Comparison of ENCODE assay signal across 9 cellular contexts in genomic region chr10:13158401-13158800, GRCh38. TPM values are rescaled to one million over a fixed set of nuclear protein-coding genes. Genes with fewer than 3 reads are reported as not detected.
DNase-seq lines count a peak whose midpoint lies in the region; ATAC-seq and TF ChIP-seq lines count a peak whose summit lies in the region.
"Had no signal": no experiment of that assay in that cellular context is flagged by ENCODE, and none has a peak within 500 bp of the region (broad histone marks: within the 10 kb centered on the region; RNA-seq: fewer than 3 reads in every experiment).

No MANE protein-coding gene starts in this region.

- peaks cover 13% of the 10 kb centered on the region for H3K4me1 Mint-ChIP-seq in activated T-helper 17 cell treated with anti-CD3 and anti-CD28 coated beads, Interleukin-2, amount 50 U/mL, for 72 hours

- H3K36me3 Mint-ChIP-seq in activated naive CD4-positive, alpha-beta T cell treated with anti-CD3 and anti-CD28 coated beads, Interleukin-2, amount 50 U/mL, for 72 hours: peaks cover 10 to 20% of the 10 kb centered on the region in 2 donors
- H3K36me3 Mint-ChIP-seq in activated T-helper 17 cell treated with anti-CD3 and anti-CD28 coated beads, Interleukin-2, amount 50 U/mL, for 72 hours (ENCODE audit: low read depth): peaks cover 8% of the 10 kb centered on the region

- peak overlapping the region in 1 of 2 donors; percentile 82 for H3K27ac Mint-ChIP-seq in activated naive CD4-positive, alpha-beta T cell treated with anti-CD3 and anti-CD28 coated beads, Interleukin-2, amount 50 U/mL, for 72 hours
- peak overlapping the region; percentile 76 for H3K27ac Mint-ChIP-seq in activated T-helper 17 cell treated with anti-CD3 and anti-CD28 coated beads, Interleukin-2, amount 50 U/mL, for 72 hours

- intact Hi-C loops in right lobe of liver (cut with DNase I): no loop called here

- ATAC-seq in activated naive CD4-positive, alpha-beta T cell treated with anti-CD3 and anti-CD28 coated beads, Interleukin-2, amount 50 U/mL, for 72 hours: no peak
- no peak for ATAC-seq in activated T-helper 17 cell treated with anti-CD3 and anti-CD28 coated beads, Interleukin-2, amount 50 U/mL, for 72 hours (replicated peaks)
- no peak for ATAC-seq in right lobe of liver

- no peaks in the 10 kb centered on the region for H3K27me3 ChIP-seq in right lobe of liver
- no peaks in the 10 kb centered on the region for H3K27me3 ChIP-seq in suprapubic skin
- H3K27me3 ChIP-seq: BLaER1 had no signal

- no peaks in the 10 kb centered on the region for H3K9me3 ChIP-seq in right lobe of liver
- H3K9me3 ChIP-seq in suprapubic skin: no peaks in the 10 kb centered on the region
- H3K9me3 ChIP-seq: BLaER1 had no signal

- H3K27me3 Mint-ChIP-seq in activated T-helper 17 cell treated with anti-CD3 and anti-CD28 coated beads, Interleukin-2, amount 50 U/mL, for 72 hours: no peaks in the 10 kb centered on the region

- peak; percentile 15 for DNase-seq in activated naive CD4-positive, alpha-beta T cell treated with Interleukin-2 at 50 U/mL for 16 hours
- no peak for DNase-seq in activated naive CD4-positive, alpha-beta T cell treated with anti-CD3 and anti-CD28 coated beads, Interleukin-2, amount 50 U/mL, for 72 hours (ENCODE audit: low spot score in 2 of 2)
- DNase-seq in right lobe of liver: no peak
- no peak for DNase-seq in suprapubic skin (ENCODE audit: low spot score in 2 of 2)
- DNase-seq in SW480 (ENCODE audit: low spot score): no peak
- no peak for DNase-seq in NCI-H2196 (lab: John Stamatoyannopoulos, UW; ENCODE audit: unreplicated experiment)
- DNase-seq in GM13977 (ENCODE audit: low spot score): no peak

- H3K4me1 ChIP-seq in right lobe of liver (peaks cover 0 to 8% (median 0%) of the 10 kb centered on the region in 4 donors), suprapubic skin (peaks cover 15% of the 10 kb centered on the region)

- no peaks in the 10 kb centered on the region for H3K36me3 ChIP-seq in right lobe of liver
- H3K36me3 ChIP-seq in suprapubic skin: no peaks in the 10 kb centered on the region
- H3K36me3 ChIP-seq: BLaER1 had no signal

- peaks cover 4% of the 10 kb centered on the region in 2 donors for H3K9me3 Mint-ChIP-seq in activated naive CD4-positive, alpha-beta T cell treated with anti-CD3 and anti-CD28 coated beads, Interleukin-2, amount 50 U/mL, for 72 hours
- H3K9me3 Mint-ChIP-seq in activated T-helper 17 cell treated with anti-CD3 and anti-CD28 coated beads, Interleukin-2, amount 50 U/mL, for 72 hours: peaks cover 5% of the 10 kb centered on the region

- WGBS in right lobe of liver (ENCODE audit: insufficient coverage, low coverage, low lambda C conversion rate, missing lambda C conversion rate): 60% methylated on average over 12 of the region's 32 CpGs
- WGBS in suprapubic skin: 60% methylated on average over 25 of the region's 32 CpGs

- TF ChIP-seq CTCF in right lobe of liver (IDR thresholded peaks at IDR 0.05) (no peak), suprapubic skin (IDR thresholded peaks at IDR 0.05) (no peak), GM13977 (IDR thresholded peaks at IDR 0.05; ENCODE audit: extremely low read depth, insufficient read depth, missing control alignments) (no peak)

- in situ Hi-C loops in GM13977 (cut with MboI; ENCODE audit: low pct_unique_long_range_greater_than_20kb, low sequenced_read_pairs, unreplicated experiment): no loop called here

- no peak for TF ChIP-seq EP300 in suprapubic skin (IDR thresholded peaks at IDR 0.05)

- H3K4me3 ChIP-seq in right lobe of liver (peak overlapping the region; percentile 15 to 46 (median 29)), suprapubic skin (peak overlapping the region; percentile 33)
- H3K4me3 ChIP-seq: BLaER1 had no signal

- H3K4me3 Mint-ChIP-seq in activated T-helper 17 cell treated with anti-CD3 and anti-CD28 coated beads, Interleukin-2, amount 50 U/mL, for 72 hours: peak overlapping the region; percentile 70

- H3K27ac ChIP-seq in right lobe of liver (no peak overlapping the region), suprapubic skin (no peak overlapping the region)
- H3K27ac ChIP-seq: BLaER1 had no signal

- TF ChIP-seq POLR2A in right lobe of liver (IDR thresholded peaks at IDR 0.05): no peak
- no peak for TF ChIP-seq POLR2A in suprapubic skin (IDR thresholded peaks at IDR 0.05)

RNA-seq across cellular contexts. Expression of gene MCM10, which starts 3.0 kb away (rescaled TPM):
- 10 to 100 TPM; 60.0 to 64.6 TPM for total RNA-seq in activated naive CD4-positive, alpha-beta T cell treated with anti-CD3 and anti-CD28 coated beads, Interleukin-2, amount 50 U/mL, for 72 hours
- total RNA-seq in activated T-helper 17 cell treated with anti-CD3 and anti-CD28 coated beads, Interleukin-2, amount 50 U/mL, for 72 hours: 10 to 100 TPM; 36.4 to 71.0 TPM
- total RNA-seq in right lobe of liver (1 to 10 TPM in 2 of 6 experiments, under 1 TPM in 3, not detected in 1; 0.05 to 6.4 (median 0.64) TPM), suprapubic skin (1 to 10 TPM in 3 of 4 donors, under 1 TPM in 1; 0.36 to 1.7 (median 1.2) TPM)

RNA-seq across cellular contexts. Expression of gene OPTN, which starts 58.4 kb away (rescaled TPM):
- 10 to 100 TPM; 47.8 to 66.5 TPM for total RNA-seq in activated naive CD4-positive, alpha-beta T cell treated with anti-CD3 and anti-CD28 coated beads, Interleukin-2, amount 50 U/mL, for 72 hours
- total RNA-seq in activated T-helper 17 cell treated with anti-CD3 and anti-CD28 coated beads, Interleukin-2, amount 50 U/mL, for 72 hours: 100 to 1,000 TPM in 1 of 2 donors, 10 to 100 TPM in 1; 90.5 to 119 TPM
- total RNA-seq in right lobe of liver: 10 to 100 TPM; 30.4 to 70.7 (median 36.9) TPM
- 10 to 100 TPM; 43.7 to 75.6 (median 62.5) TPM for total RNA-seq in suprapubic skin

Comparison
In these comparisons a context has a peak if more than half of its experiments do, and no peak if none do; other contexts are left out.
1. RNA of gene MCM10, which starts 3.0 kb away (total RNA-seq): 36.4 to 71.0 TPM in activated T-helper 17 cell treated with anti-CD3 and anti-CD28 coated beads, Interleukin-2, amount 50 U/mL, for 72 hours and 60.0 to 64.6 TPM in activated naive CD4-positive, alpha-beta T cell treated with anti-CD3 and anti-CD28 coated beads, Interleukin-2, amount 50 U/mL, for 72 hours; 0.36 to 1.7 TPM in suprapubic skin and 0.05 to 6.4 TPM in right lobe of liver; every median in the first group is over 4 times any median in the second.